Comparison of ENCODE assay signal across 1 cellular context in genomic region chr1:168079761-168080160, GRCh38.
TF ChIP-seq lines count a peak whose summit lies in the region.

No MANE protein-coding gene starts in this region.

TF ChIP-seq in HCT116, 20 proteins besides CTCF, POLR2A, EP300 and RAD21 (continued from another document):
- 0 out of 2 replicates have a peak, but pooled peaks have one; percentile 34 for TF ChIP-seq MAX (IDR thresholded peaks at IDR 0.05)
